Comparison of ENCODE assay signal across 21 cellular contexts in the genomic region with DNA sequence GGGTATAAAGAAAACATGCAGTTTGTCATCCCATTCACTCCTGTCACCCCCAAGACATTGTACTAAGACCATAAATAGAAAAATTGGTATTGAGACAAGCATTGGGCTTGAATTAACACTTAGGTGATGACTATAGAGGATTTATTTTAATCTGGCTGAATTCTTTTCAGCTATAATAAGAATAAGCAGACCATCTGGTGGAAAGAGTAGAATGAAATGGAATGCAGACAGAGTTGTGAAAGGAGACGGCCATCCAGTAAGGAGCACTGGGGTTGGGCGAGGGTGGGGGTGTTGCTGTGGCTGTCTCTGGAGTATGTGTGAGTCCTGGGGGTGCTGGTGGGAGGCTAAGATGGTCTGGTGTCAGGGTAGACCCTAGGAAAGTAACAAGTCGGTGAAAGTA.
A peak's percentile ranks its signal among the peaks of the same experiment; 100 is the strongest.
DNase-seq lines count a peak whose midpoint lies in the region; ATAC-seq and TF ChIP-seq lines count a peak whose summit lies in the region.
"Had no signal": no experiment of that assay in that cellular context is flagged by ENCODE, and none has a peak within 500 bp of the region (broad histone marks: within the 10 kb centered on the region; RNA-seq: fewer than 3 reads in every experiment).

No MANE protein-coding gene starts in this region.

- WGBS in smooth muscle cell (ENCODE audit: low lambda C conversion rate), result 67% methylated on average over 3 of the region's 3 CpGs

- CTCF ChIA-PET in activated CD8-positive, alpha-beta T cell treated with anti-CD3 and anti-CD28 coated beads for 36 hours (lab: Charles Lee), result no interaction called here

- H3K4me1 ChIP-seq in smooth muscle cell (ENCODE audit: low read depth), result no peaks in the 10 kb centered on the region
- H3K4me1 ChIP-seq: right lobe of liver had no signal

- H3K4me3 Mint-ChIP-seq in natural killer cell treated with Interleukin-12 subunit alpha and Interleukin-12 subunit beta and Interleukin-15 and Interleukin-18, amount 100 ng/mL, for 72 hours, result peak overlapping the region; percentile 80
- H3K4me3 Mint-ChIP-seq in natural killer cell, result no peak overlapping the region
- H3K4me3 Mint-ChIP-seq in activated CD8-positive, alpha-beta T cell treated with anti-CD3 and anti-CD28 coated beads for 36 hours, result no peak overlapping the region
- H3K4me3 Mint-ChIP-seq: activated B cell treated with CpG ODN at 0.5 μM for 24 hours; CD8-positive, alpha-beta memory T cell; T-helper 2 cell treated with Interferon-gamma antibody and Interleukin-4, amounts not matched to agents 5 μg/mL and 100 μg/mL, for 36 hours had no signal

- no peaks in the 10 kb centered on the region for H3K79me2 ChIP-seq in smooth muscle cell (ENCODE audit: low read depth)

- H3K4me1 Mint-ChIP-seq in natural killer cell treated with Interleukin-12 subunit alpha and Interleukin-12 subunit beta and Interleukin-15 and Interleukin-18, amount 100 ng/mL, for 72 hours (ENCODE audit: low read depth in 2 of 2), result peaks cover 34 to 36% of the 10 kb centered on the region in 2 donors
- H3K4me1 Mint-ChIP-seq in natural killer cell, result peaks cover 17 to 24% of the 10 kb centered on the region in 2 donors
- peaks cover 16% of the 10 kb centered on the region for H3K4me1 Mint-ChIP-seq in activated CD8-positive, alpha-beta T cell treated with anti-CD3 and anti-CD28 coated beads for 36 hours (ENCODE audit: low read depth)

- intact Hi-C loops in natural killer cell (cut with micrococcal nuclease), result no loop called here
- intact Hi-C loops in activated CD8-positive, alpha-beta T cell treated with anti-CD3 and anti-CD28 coated beads for 36 hours (cut with micrococcal nuclease), result no loop called here
- intact Hi-C loops in posterior vena cava (cut with DNase I), result no loop called here

- H3K27me3 ChIP-seq in smooth muscle cell (ENCODE audit: low read depth), result no peaks in the 10 kb centered on the region
- H3K27me3 ChIP-seq: right lobe of liver, stomach had no signal

- no peaks in the 10 kb centered on the region for H4K20me1 ChIP-seq in smooth muscle cell (ENCODE audit: low read depth)

- peak overlapping the region; percentile 54 for H3K27ac ChIP-seq in smooth muscle cell (ENCODE audit: low read depth)
- H3K27ac ChIP-seq: KMS-11, right lobe of liver, stomach had no signal

- no peak overlapping the region for H3K9ac ChIP-seq in smooth muscle cell (ENCODE audit: low read depth)
- H3K9ac ChIP-seq: KMS-11 had no signal

- ATAC-seq in natural killer cell treated with Interleukin-12 subunit alpha and Interleukin-12 subunit beta and Interleukin-15 and Interleukin-18, amount 100 ng/mL, for 72 hours, result no peak
- ATAC-seq in natural killer cell, result no peak
- ATAC-seq in activated CD8-positive, alpha-beta T cell treated with anti-CD3 and anti-CD28 coated beads for 36 hours, result no peak
- ATAC-seq: right lobe of liver had no signal

- no peak overlapping the region for H3K27ac Mint-ChIP-seq in natural killer cell treated with Interleukin-12 subunit alpha and Interleukin-12 subunit beta and Interleukin-15 and Interleukin-18, amount 100 ng/mL, for 72 hours
- H3K27ac Mint-ChIP-seq in natural killer cell, result peak overlapping the region in 1 of 2 donors; percentile 64
- H3K27ac Mint-ChIP-seq in activated CD8-positive, alpha-beta T cell treated with anti-CD3 and anti-CD28 coated beads for 36 hours, result peak overlapping the region; percentile 44
- H3K27ac Mint-ChIP-seq: activated B cell treated with CpG ODN at 0.5 μM for 24 hours; T-helper 2 cell treated with Interferon-gamma antibody and Interleukin-4, amounts not matched to agents 5 μg/mL and 100 μg/mL, for 36 hours had no signal

- H3F3A ChIP-seq in smooth muscle cell (ENCODE audit: low read depth), result no peaks in the 10 kb centered on the region

- TF ChIP-seq CTCF in natural killer cell (IDR thresholded peaks at IDR 0.05) (no peak), smooth muscle cell (IDR thresholded peaks at IDR 0.05; ENCODE audit: borderline replicate concordance, insufficient read depth, poor library complexity, severe bottlenecking) (no peak)
- no peak for TF ChIP-seq CTCF in activated CD8-positive, alpha-beta T cell treated with anti-CD3 and anti-CD28 coated beads for 36 hours (IDR thresholded peaks at IDR 0.05)

- H3K4me2 ChIP-seq in smooth muscle cell, result peak overlapping the region; percentile 44
- H3K4me2 ChIP-seq: KMS-11 had no signal

- no peak overlapping the region for H2AFZ ChIP-seq in smooth muscle cell (ENCODE audit: low read depth)

- no peaks in the 10 kb centered on the region for H3K36me3 ChIP-seq in smooth muscle cell (ENCODE audit: low read depth)
- H3K36me3 ChIP-seq: right lobe of liver, stomach had no signal

- no peaks in the 10 kb centered on the region for H3K9me3 Mint-ChIP-seq in natural killer cell treated with Interleukin-12 subunit alpha and Interleukin-12 subunit beta and Interleukin-15 and Interleukin-18, amount 100 ng/mL, for 72 hours
- no peaks in the 10 kb centered on the region for H3K9me3 Mint-ChIP-seq in natural killer cell
- H3K9me3 Mint-ChIP-seq in activated CD8-positive, alpha-beta T cell treated with anti-CD3 and anti-CD28 coated beads for 36 hours, result no peaks in the 10 kb centered on the region
- H3K9me3 Mint-ChIP-seq: activated B cell treated with CpG ODN at 0.5 μM for 24 hours; CD8-positive, alpha-beta memory T cell; T-helper 2 cell treated with Interferon-gamma antibody and Interleukin-4, amounts not matched to agents 5 μg/mL and 100 μg/mL, for 36 hours had no signal

- H3K27me3 Mint-ChIP-seq in natural killer cell treated with Interleukin-12 subunit alpha and Interleukin-12 subunit beta and Interleukin-15 and Interleukin-18, amount 100 ng/mL, for 72 hours, result no peaks in the 10 kb centered on the region
- H3K27me3 Mint-ChIP-seq in natural killer cell (ENCODE audit: low read depth in 2 of 2), result no peaks in the 10 kb centered on the region
- no peaks in the 10 kb centered on the region for H3K27me3 Mint-ChIP-seq in activated CD8-positive, alpha-beta T cell treated with anti-CD3 and anti-CD28 coated beads for 36 hours
- H3K27me3 Mint-ChIP-seq: activated B cell treated with CpG ODN at 0.5 μM for 24 hours; CD8-positive, alpha-beta memory T cell had no signal

- peaks cover 6% of the 10 kb centered on the region for H3K36me3 Mint-ChIP-seq in natural killer cell treated with Interleukin-12 subunit alpha and Interleukin-12 subunit beta and Interleukin-15 and Interleukin-18, amount 100 ng/mL, for 72 hours
- no peaks in the 10 kb centered on the region for H3K36me3 Mint-ChIP-seq in natural killer cell
- no peaks in the 10 kb centered on the region for H3K36me3 Mint-ChIP-seq in activated CD8-positive, alpha-beta T cell treated with anti-CD3 and anti-CD28 coated beads for 36 hours (ENCODE audit: low read depth)
- H3K36me3 Mint-ChIP-seq: CD8-positive, alpha-beta memory T cell had no signal

- no peak for DNase-seq in natural killer cell treated with Interleukin-12 subunit alpha and Interleukin-12 subunit beta and Interleukin-15 and Interleukin-18, amount 100 ng/mL, for 72 hours (ENCODE audit: low spot score)
- DNase-seq in natural killer cell, result no peak
- no peak for DNase-seq in activated CD8-positive, alpha-beta T cell treated with anti-CD3 and anti-CD28 coated beads for 36 hours
- peak; percentile 21 for DNase-seq in fibroblast of peridontal ligament (ENCODE audit: extremely low read depth)
- no peak for DNase-seq in smooth muscle cell (lab: John Stamatoyannopoulos, UW; ENCODE audit: unreplicated experiment)
- DNase-seq in posterior vena cava (ENCODE audit: low spot score), result no peak
- no peak for DNase-seq in MV-4-11 (lab: John Stamatoyannopoulos, UW)
- no peak for DNase-seq in amniotic stem cell (lab: John Stamatoyannopoulos, UW)
- DNase-seq: activated B cell treated with CpG ODN at 0.5 μM for 24 hours; activated gamma-delta T cell; aorta; CD8-positive, alpha-beta memory T cell; foreskin melanocyte; NCI-H2081; NCI-H69; nucleus accumbens; right lobe of liver; SHP77 treated with DMSO at 0.1 percent for 48 hours; stomach had no signal

- POLR2A ChIA-PET in activated CD8-positive, alpha-beta T cell treated with anti-CD3 and anti-CD28 coated beads for 36 hours (lab: Charles Lee), result interaction anchor here (1.0 kb wide), 1 partner anchor 17 kb away, joined by 3 read pairs; no protein-coding TSS in a partner anchor

- no peak overlapping the region for H3K4me3 ChIP-seq in smooth muscle cell
- H3K4me3 ChIP-seq: right lobe of liver, stomach had no signal

- no peaks in the 10 kb centered on the region for H3K9me3 ChIP-seq in smooth muscle cell (replicated peaks; ENCODE audit: low read depth)
- H3K9me3 ChIP-seq: right lobe of liver, stomach had no signal
